24 cellular contexts compared by ENCODE assay signal in genomic region chr18:12000072-12000659, GRCh38. TPM values are rescaled to one million over a fixed set of nuclear protein-coding genes. Genes with fewer than 3 reads are reported as not detected.
A peak's percentile ranks its signal among the peaks of the same experiment; 100 is the strongest.
DNase-seq lines count a peak whose midpoint lies in the region; ATAC-seq, FAIRE-seq and TF ChIP-seq lines count a peak whose summit lies in the region.
"Had no signal": no experiment of that assay in that cellular context is flagged by ENCODE, and none has a peak within 500 bp of the region (broad histone marks: within the 10 kb centered on the region; RNA-seq: fewer than 3 reads in every experiment).

No MANE protein-coding gene starts in this region.

- H3K79me2 ChIP-seq in hepatocyte, result peaks cover 26% of the 10 kb centered on the region

- ATAC-seq in right lobe of liver (peak in 3 of 4 donors; percentile 26 to 49 (median 48)), HG03135 (IDR thresholded peaks at IDR 0.05; ENCODE audit: unreplicated experiment) (no peak)
- ATAC-seq: CD8-positive, alpha-beta T cell had no signal

- H2AFZ ChIP-seq in hepatocyte, result no peak overlapping the region
- H2AFZ ChIP-seq: PC-9 had no signal

- FAIRE-seq in small intestine (lab: Jason Lieb, UNC), result no peak
- FAIRE-seq: GM19239, H54 had no signal

- DNase-seq in HuH-7 (ENCODE audit: low spot score), result peak; percentile 79
- DNase-seq in hepatocyte (ENCODE audit: low spot score), result peak; percentile 67
- no peak for DNase-seq in right lobe of liver
- peak; percentile 56 for DNase-seq in small intestine
- no peak for DNase-seq in AG08395 (ENCODE audit: low spot score)
- no peak for DNase-seq in activated naive CD4-positive, alpha-beta T cell treated with Interleukin-2 at 50 U/mL for 16 hours
- no peak for DNase-seq in activated CD4-positive, CD25-positive, alpha-beta regulatory T cell treated with anti-CD3 and anti-CD28 coated beads, Interleukin-2, amount 50 U/mL, for 72 hours
- DNase-seq: 8988T; AML-193; CD8-positive, alpha-beta T cell; GF-D8; IMR-90; NCI-H1092 treated with DMSO at 0.1 percent for 48 hours; NCI-H1436 treated with DMSO at 0.1 percent for 48 hours; NCI-H1930; NCI-H2227 treated with DMSO at 0.1 percent for 48 hours; NCI-H510A; PC-9; SHP77 treated with DMSO at 0.1 percent for 48 hours had no signal

- TF ChIP-seq POLR2A in right lobe of liver (IDR thresholded peaks at IDR 0.05), result no peak

- WGBS in hepatocyte (ENCODE audit: low lambda C conversion rate, missing lambda C conversion rate), result 74% methylated on average over 5 of the region's 5 CpGs
- WGBS in right lobe of liver (ENCODE audit: insufficient coverage, low coverage, low lambda C conversion rate, missing lambda C conversion rate), result 12% methylated on average over 5 of the region's 5 CpGs
- 29 to 63% (median 41%) methylated on average over 5 of the region's 5 CpGs for WGBS in small intestine, 3 donors

- H3K4me2 ChIP-seq in hepatocyte, result no peak overlapping the region
- H3K4me2 ChIP-seq: KMS-11, PC-9 had no signal

- H3K9me3 ChIP-seq in hepatocyte (ENCODE audit: low read depth) (no peaks in the 10 kb centered on the region), right lobe of liver (no peaks in the 10 kb centered on the region), small intestine (ENCODE audit: control insufficient read depth, low read depth) (no peaks in the 10 kb centered on the region)

- intact Hi-C loops in right lobe of liver (cut with DNase I), result no loop called here

- H3K4me1 ChIP-seq in hepatocyte (ENCODE audit: insufficient read depth) (peaks cover 22% of the 10 kb centered on the region), right lobe of liver (peaks cover 0 to 38% (median 13%) of the 10 kb centered on the region in 4 donors), small intestine (ENCODE audit: control insufficient read depth in 2 of 2, insufficient read depth in 1 of 2, low read depth in 1 of 2, low read length in 1 of 2) (no peaks in the 10 kb centered on the region)

- no peak overlapping the region for H3K4me3 ChIP-seq in hepatocyte
- no peak overlapping the region for H3K4me3 ChIP-seq in right lobe of liver
- no peak overlapping the region for H3K4me3 ChIP-seq in small intestine (ENCODE audit: low read depth in 1 of 2, low read length in 2 of 2)
- H3K4me3 ChIP-seq: PC-9, SK-N-MC had no signal

- H3K9me2 ChIP-seq in hepatocyte (replicated peaks; ENCODE audit: insufficient read depth), result no peaks in the 10 kb centered on the region

- H3K27me3 ChIP-seq in hepatocyte (no peaks in the 10 kb centered on the region), right lobe of liver (no peaks in the 10 kb centered on the region), small intestine (ENCODE audit: control insufficient read depth in 2 of 2, insufficient read depth in 2 of 2, low read length in 2 of 2) (no peaks in the 10 kb centered on the region)

- H4K20me1 ChIP-seq in hepatocyte (ENCODE audit: insufficient read depth, poor library complexity, severe bottlenecking), result no peaks in the 10 kb centered on the region

- TF ChIP-seq CTCF in hepatocyte (IDR thresholded peaks at IDR 0.05; ENCODE audit: poor library complexity) (no peak), right lobe of liver (IDR thresholded peaks at IDR 0.05) (no peak)

- H3K36me3 ChIP-seq in hepatocyte (replicated peaks; ENCODE audit: insufficient read depth, low read depth), result no peaks in the 10 kb centered on the region
- peaks cover 0 to 6% (median 3%) of the 10 kb centered on the region in 4 donors for H3K36me3 ChIP-seq in right lobe of liver
- peaks cover 0 to 3% of the 10 kb centered on the region in 2 donors for H3K36me3 ChIP-seq in small intestine (ENCODE audit: control insufficient read depth in 2 of 2, insufficient read depth in 2 of 2, low read length in 2 of 2)

- H3K27ac ChIP-seq in hepatocyte (peak overlapping the region; percentile 95), right lobe of liver (peak overlapping the region in 1 of 3 donors; percentile 29), small intestine (ENCODE audit: low read depth in 1 of 2, low read length in 1 of 2) (no peak overlapping the region)
- H3K27ac ChIP-seq: KMS-11, PC-9, SK-N-MC had no signal

RNA-seq across cellular contexts. Expression of gene IMPA2, which starts 18.9 kb away (rescaled TPM):
- total RNA-seq in hepatocyte (72.4 and 75.6 TPM in 2 replicates), right lobe of liver (10 to 100 TPM; 32.3 to 51.1 (median 45.7) TPM)
- polyA plus RNA-seq in hepatocyte (116 and 130 TPM in 2 replicates), small intestine (10 to 100 TPM; 22.6 to 58.3 (median 26.7) TPM)

Comparison
In these comparisons a context has a peak if more than half of its experiments do, and no peak if none do; other contexts are left out.
1. DNase-seq: peak in HuH-7 (single experiment), hepatocyte (single experiment) and small intestine (single experiment); none in right lobe of liver (0 of 3), AG08395 (single experiment), activated naive CD4-positive, alpha-beta T cell treated with Interleukin-2 at 50 U/mL for 16 hours (single experiment) and activated CD4-positive, CD25-positive, alpha-beta regulatory T cell treated with anti-CD3 and anti-CD28 coated beads, Interleukin-2, amount 50 U/mL, for 72 hours (single experiment).